Comparison of ENCODE assay signal across 8 cellular contexts in genomic region chr13:79679334-79679733, GRCh38.
DNase-seq lines count a peak whose midpoint lies in the region; ATAC-seq, FAIRE-seq and TF ChIP-seq lines count a peak whose summit lies in the region.

No MANE protein-coding gene starts in this region.

- peaks cover 52% of the 10 kb centered on the region for H3K4me1 ChIP-seq in BE2C

- H3K36me3 Mint-ChIP-seq in activated CD4-positive, alpha-beta memory T cell treated with anti-CD3 and anti-CD28 coated beads, Interleukin-2, amount 10 ng/mL, durations not matched to agents 7 days and 5 days (ENCODE audit: low read depth) = no peaks in the 10 kb centered on the region
- peaks cover 4% of the 10 kb centered on the region for H3K36me3 Mint-ChIP-seq in progenitor cell of endocrine pancreas (ENCODE audit: insufficient read depth)

- no peaks in the 10 kb centered on the region for H3K27me3 ChIP-seq in BE2C

- TF ChIP-seq CTCF in BE2C (IDR thresholded peaks at IDR 0.05; ENCODE audit: low read depth, low read length) (peak; percentile 97), progenitor cell of endocrine pancreas (IDR thresholded peaks at IDR 0.05; ENCODE audit: unreplicated experiment) (peak; percentile 85)

- H3K27ac Mint-ChIP-seq in activated CD4-positive, alpha-beta memory T cell treated with anti-CD3 and anti-CD28 coated beads, Interleukin-2, amount 10 ng/mL, durations not matched to agents 7 days and 5 days = no peak overlapping the region
- H3K27ac Mint-ChIP-seq in progenitor cell of endocrine pancreas = no peak overlapping the region

- CTCF ChIA-PET in activated CD4-positive, alpha-beta memory T cell treated with anti-CD3 and anti-CD28 coated beads, Interleukin-2, amount 10 ng/mL, durations not matched to agents 7 days and 5 days (lab: Charles Lee) = interaction anchor here (1.0 to 2.3 kb wide), 7 partner anchors 9 to 328 kb away, joined by 3 to 9 read pairs (median 6); no protein-coding TSS in a partner anchor

- no peak overlapping the region for H3K4me3 Mint-ChIP-seq in activated CD4-positive, alpha-beta memory T cell treated with anti-CD3 and anti-CD28 coated beads, Interleukin-2, amount 10 ng/mL, durations not matched to agents 7 days and 5 days
- no peak overlapping the region for H3K4me3 Mint-ChIP-seq in progenitor cell of endocrine pancreas (ENCODE audit: low read depth)

- POLR2A ChIA-PET in activated CD4-positive, alpha-beta memory T cell treated with anti-CD3 and anti-CD28 coated beads, Interleukin-2, amount 10 ng/mL, durations not matched to agents 7 days and 5 days (lab: Charles Lee) = no interaction called here

- DNase-seq in BE2C (peak; percentile 88), GM18507 (ENCODE audit: extremely low spot score, insufficient read length, low read depth) (no peak), NCI-H2107 (lab: John Stamatoyannopoulos, UW) (peak; percentile 40), head of caudate nucleus (peak in 41 of 42 donors; percentile 7 to 88 (median 57)), progenitor cell of endocrine pancreas (ENCODE audit: low spot score, unreplicated experiment) (peak; percentile 51)
- peak; percentile 41 for DNase-seq in activated CD4-positive, alpha-beta memory T cell treated with anti-CD3 and anti-CD28 coated beads, Interleukin-2, amount 10 ng/mL, durations not matched to agents 7 days and 5 days

- peak; percentile 73 for ATAC-seq in HG03039 (IDR thresholded peaks at IDR 0.05; ENCODE audit: unreplicated experiment)
- ATAC-seq in HG03135 (IDR thresholded peaks at IDR 0.05; ENCODE audit: unreplicated experiment) = no peak

- H3K4me1 Mint-ChIP-seq in activated CD4-positive, alpha-beta memory T cell treated with anti-CD3 and anti-CD28 coated beads, Interleukin-2, amount 10 ng/mL, durations not matched to agents 7 days and 5 days = no peaks in the 10 kb centered on the region
- H3K4me1 Mint-ChIP-seq in progenitor cell of endocrine pancreas (ENCODE audit: low read depth) = peaks cover 29% of the 10 kb centered on the region

- peaks cover 3% of the 10 kb centered on the region for H3K27me3 Mint-ChIP-seq in activated CD4-positive, alpha-beta memory T cell treated with anti-CD3 and anti-CD28 coated beads, Interleukin-2, amount 10 ng/mL, durations not matched to agents 7 days and 5 days
- no peaks in the 10 kb centered on the region for H3K27me3 Mint-ChIP-seq in progenitor cell of endocrine pancreas

- no peaks in the 10 kb centered on the region for H3K36me3 ChIP-seq in BE2C

- FAIRE-seq in GM18507 (lab: Jason Lieb, UNC) = peak; percentile 82

- intact Hi-C loops in head of caudate nucleus (cut with DNase I) = no loop called here

- no peak overlapping the region for H3K4me3 ChIP-seq in BE2C (ENCODE audit: low read depth, low read length)

- H3K9me3 Mint-ChIP-seq in activated CD4-positive, alpha-beta memory T cell treated with anti-CD3 and anti-CD28 coated beads, Interleukin-2, amount 10 ng/mL, durations not matched to agents 7 days and 5 days = no peaks in the 10 kb centered on the region
- peaks cover 11% of the 10 kb centered on the region for H3K9me3 Mint-ChIP-seq in progenitor cell of endocrine pancreas (ENCODE audit: low read depth)

- H3K9me3 ChIP-seq in BE2C = no peaks in the 10 kb centered on the region
